In genomic region chr9:129491486-129491855, GRCh38 we compare ENCODE assay signal across 2 cellular contexts.
A peak's percentile ranks its signal among the peaks of the same experiment; 100 is the strongest.
TF ChIP-seq lines count a peak whose summit lies in the region.

No MANE protein-coding gene starts in this region.

TF ChIP-seq in K562, 482 proteins besides CTCF, POLR2A, EP300 and RAD21 (continued from another document and continues in another):
- TF ChIP-seq, protein P1, sequence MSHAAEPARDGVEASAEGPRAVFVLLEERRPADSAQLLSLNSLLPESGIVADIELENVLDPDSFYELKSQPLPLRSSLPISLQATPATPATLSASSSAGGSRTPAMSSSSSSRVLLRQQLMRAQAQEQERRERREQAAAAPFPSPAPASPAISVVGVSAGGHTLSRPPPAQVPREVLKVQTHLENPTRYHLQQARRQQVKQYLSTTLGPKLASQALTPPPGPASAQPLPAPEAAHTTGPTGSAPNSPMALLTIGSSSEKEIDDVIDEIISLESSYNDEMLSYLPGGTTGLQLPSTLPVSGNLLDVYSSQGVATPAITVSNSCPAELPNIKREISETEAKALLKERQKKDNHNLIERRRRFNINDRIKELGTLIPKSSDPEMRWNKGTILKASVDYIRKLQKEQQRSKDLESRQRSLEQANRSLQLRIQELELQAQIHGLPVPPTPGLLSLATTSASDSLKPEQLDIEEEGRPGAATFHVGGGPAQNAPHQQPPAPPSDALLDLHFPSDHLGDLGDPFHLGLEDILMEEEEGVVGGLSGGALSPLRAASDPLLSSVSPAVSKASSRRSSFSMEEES (CRISPR knock-in tag; IDR thresholded peaks at IDR 0.05) = peak; percentile 80
- TF ChIP-seq, protein P2, sequence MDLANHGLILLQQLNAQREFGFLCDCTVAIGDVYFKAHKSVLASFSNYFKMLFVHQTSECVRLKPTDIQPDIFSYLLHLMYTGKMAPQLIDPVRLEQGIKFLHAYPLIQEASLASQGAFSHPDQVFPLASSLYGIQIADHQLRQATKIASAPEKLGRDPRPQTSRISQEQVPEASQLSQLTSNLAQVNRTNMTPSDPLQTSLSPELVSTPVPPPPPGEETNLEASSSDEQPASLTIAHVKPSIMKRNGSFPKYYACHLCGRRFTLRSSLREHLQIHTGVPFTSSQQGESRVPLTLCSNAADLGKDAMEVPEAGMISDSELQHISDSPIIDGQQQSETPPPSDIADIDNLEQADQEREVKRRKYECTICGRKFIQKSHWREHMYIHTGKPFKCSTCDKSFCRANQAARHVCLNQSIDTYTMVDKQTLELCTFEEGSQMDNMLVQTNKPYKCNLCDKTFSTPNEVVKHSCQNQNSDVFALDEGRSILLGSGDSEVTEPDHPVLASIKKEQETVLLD (IDR thresholded peaks at IDR 0.05) = no peak
- TF ChIP-seq POLR2G (IDR thresholded peaks at IDR 0.05; ENCODE audit: low read depth, low read length) (peak; percentile 52; the same call in 1 of the 2 replicates), EZH2 (IDR thresholded peaks at IDR 0.05; ENCODE audit: borderline replicate concordance, low read depth, low read length) (no peak), CHD4 (IDR thresholded peaks at IDR 0.05; ENCODE audit: insufficient read depth, insufficient replicate concordance, low read depth, low read length, poor library complexity, severe bottlenecking) (no peak), PHF8 (IDR thresholded peaks at IDR 0.05; ENCODE audit: borderline replicate concordance, low read length) (no peak), RAD51 (IDR thresholded peaks at IDR 0.05; ENCODE audit: borderline replicate concordance, low read depth) (peak; percentile 65; the same call in 1 of the 2 replicates), MAZ (CRISPR knock-in tag; conservative IDR thresholded peaks at IDR 0.05 in 1 of 2, IDR thresholded peaks at IDR 0.05 in 1 of 2) (peak in 1 of 2 experiments; percentile 33; a peak in 1 of 4 replicates)
- TF ChIP-seq, protein P3, sequence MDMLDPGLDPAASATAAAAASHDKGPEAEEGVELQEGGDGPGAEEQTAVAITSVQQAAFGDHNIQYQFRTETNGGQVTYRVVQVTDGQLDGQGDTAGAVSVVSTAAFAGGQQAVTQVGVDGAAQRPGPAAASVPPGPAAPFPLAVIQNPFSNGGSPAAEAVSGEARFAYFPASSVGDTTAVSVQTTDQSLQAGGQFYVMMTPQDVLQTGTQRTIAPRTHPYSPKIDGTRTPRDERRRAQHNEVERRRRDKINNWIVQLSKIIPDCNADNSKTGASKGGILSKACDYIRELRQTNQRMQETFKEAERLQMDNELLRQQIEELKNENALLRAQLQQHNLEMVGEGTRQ (CRISPR knock-in tag; IDR thresholded peaks at IDR 0.05) = peak; percentile 81

TF ChIP-seq in HepG2, 621 proteins besides CTCF, POLR2A, EP300 and RAD21:
- TF ChIP-seq BCLAF1 (IDR thresholded peaks at IDR 0.05) (no peak), KDM5B (CRISPR knock-in tag; IDR thresholded peaks at IDR 0.05; ENCODE audit: borderline replicate concordance) (0 out of 2 replicates have a peak, but pooled peaks have one; percentile 31), FOXA3 (CRISPR knock-in tag; IDR thresholded peaks at IDR 0.05) (0 out of 2 replicates have a peak, but pooled peaks have one; percentile 34), PLRG1 (conservative IDR thresholded peaks at IDR 0.05) (no peak), ELF3 (CRISPR knock-in tag; IDR thresholded peaks at IDR 0.05) (peak; percentile 29; the same call in 1 of the 2 replicates), RARA (CRISPR knock-in tag; IDR thresholded peaks at IDR 0.05) (0 out of 2 replicates have a peak, but pooled peaks have one; percentile 29), ZSCAN12 (CRISPR knock-in tag; IDR thresholded peaks at IDR 0.05) (no peak), RBFOX2 (IDR thresholded peaks at IDR 0.05; ENCODE audit: low read depth, low read length) (no peak), BHLHE40 (IDR thresholded peaks at IDR 0.05; ENCODE audit: low read length) (peak; percentile 69), ZBTB38 (CRISPR knock-in tag; IDR thresholded peaks at IDR 0.05) (peak; percentile 99), FOXA1 (IDR thresholded peaks at IDR 0.05) (no peak), FOXA1 (CRISPR knock-in tag; IDR thresholded peaks at IDR 0.05) (peak; percentile 44; the same call in 1 of the 2 replicates), SALL1 (CRISPR knock-in tag; IDR thresholded peaks at IDR 0.05) (peak; percentile 25; the same call in 1 of the 2 replicates), ZNF781 (CRISPR knock-in tag; IDR thresholded peaks at IDR 0.05; ENCODE audit: borderline replicate concordance, not compliant biosample characterization) (no peak), SAP130 (CRISPR knock-in tag; IDR thresholded peaks at IDR 0.05; ENCODE audit: low read depth) (peak; percentile 56), GABPB1 (CRISPR knock-in tag; IDR thresholded peaks at IDR 0.05) (peak; percentile 18; the same call in 1 of the 2 replicates)
- TF ChIP-seq, protein P3 (IDR thresholded peaks at IDR 0.05; ENCODE audit: low read depth, low read length) = no peak
- TF ChIP-seq, protein P3 (CRISPR knock-in tag; IDR thresholded peaks at IDR 0.05; ENCODE audit: borderline replicate concordance) = peak; percentile 32; the same call in 1 of the 2 replicates
- TF ChIP-seq, protein P4, sequence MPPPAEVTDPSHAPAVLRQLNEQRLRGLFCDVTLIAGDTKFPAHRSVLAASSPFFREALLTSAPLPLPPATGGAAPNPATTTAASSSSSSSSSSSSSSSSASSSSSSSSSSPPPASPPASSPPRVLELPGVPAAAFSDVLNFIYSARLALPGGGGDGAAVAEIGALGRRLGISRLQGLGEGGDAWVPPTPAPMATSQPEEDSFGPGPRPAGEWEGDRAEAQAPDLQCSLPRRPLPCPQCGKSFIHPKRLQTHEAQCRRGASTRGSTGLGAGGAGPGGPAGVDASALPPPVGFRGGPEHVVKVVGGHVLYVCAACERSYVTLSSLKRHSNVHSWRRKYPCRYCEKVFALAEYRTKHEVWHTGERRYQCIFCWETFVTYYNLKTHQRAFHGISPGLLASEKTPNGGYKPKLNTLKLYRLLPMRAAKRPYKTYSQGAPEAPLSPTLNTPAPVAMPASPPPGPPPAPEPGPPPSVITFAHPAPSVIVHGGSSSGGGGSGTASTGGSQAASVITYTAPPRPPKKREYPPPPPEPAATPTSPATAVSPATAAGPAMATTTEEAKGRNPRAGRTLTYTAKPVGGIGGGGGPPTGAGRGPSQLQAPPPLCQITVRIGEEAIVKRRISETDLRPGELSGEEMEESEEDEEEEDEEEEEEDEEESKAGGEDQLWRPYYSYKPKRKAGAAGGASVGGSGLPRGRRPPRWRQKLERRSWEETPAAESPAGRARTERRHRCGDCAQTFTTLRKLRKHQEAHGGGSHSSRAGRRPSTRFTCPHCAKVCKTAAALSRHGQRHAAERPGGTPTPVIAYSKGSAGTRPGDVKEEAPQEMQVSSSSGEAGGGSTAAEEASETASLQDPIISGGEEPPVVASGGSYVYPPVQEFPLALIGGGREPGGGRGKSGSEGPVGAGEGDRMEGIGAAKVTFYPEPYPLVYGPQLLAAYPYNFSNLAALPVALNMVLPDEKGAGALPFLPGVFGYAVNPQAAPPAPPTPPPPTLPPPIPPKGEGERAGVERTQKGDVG (CRISPR knock-in tag; IDR thresholded peaks at IDR 0.05; ENCODE audit: borderline replicate concordance) = peak; percentile 37; the same call in 1 of the 2 replicates
- TF ChIP-seq, protein P5, sequence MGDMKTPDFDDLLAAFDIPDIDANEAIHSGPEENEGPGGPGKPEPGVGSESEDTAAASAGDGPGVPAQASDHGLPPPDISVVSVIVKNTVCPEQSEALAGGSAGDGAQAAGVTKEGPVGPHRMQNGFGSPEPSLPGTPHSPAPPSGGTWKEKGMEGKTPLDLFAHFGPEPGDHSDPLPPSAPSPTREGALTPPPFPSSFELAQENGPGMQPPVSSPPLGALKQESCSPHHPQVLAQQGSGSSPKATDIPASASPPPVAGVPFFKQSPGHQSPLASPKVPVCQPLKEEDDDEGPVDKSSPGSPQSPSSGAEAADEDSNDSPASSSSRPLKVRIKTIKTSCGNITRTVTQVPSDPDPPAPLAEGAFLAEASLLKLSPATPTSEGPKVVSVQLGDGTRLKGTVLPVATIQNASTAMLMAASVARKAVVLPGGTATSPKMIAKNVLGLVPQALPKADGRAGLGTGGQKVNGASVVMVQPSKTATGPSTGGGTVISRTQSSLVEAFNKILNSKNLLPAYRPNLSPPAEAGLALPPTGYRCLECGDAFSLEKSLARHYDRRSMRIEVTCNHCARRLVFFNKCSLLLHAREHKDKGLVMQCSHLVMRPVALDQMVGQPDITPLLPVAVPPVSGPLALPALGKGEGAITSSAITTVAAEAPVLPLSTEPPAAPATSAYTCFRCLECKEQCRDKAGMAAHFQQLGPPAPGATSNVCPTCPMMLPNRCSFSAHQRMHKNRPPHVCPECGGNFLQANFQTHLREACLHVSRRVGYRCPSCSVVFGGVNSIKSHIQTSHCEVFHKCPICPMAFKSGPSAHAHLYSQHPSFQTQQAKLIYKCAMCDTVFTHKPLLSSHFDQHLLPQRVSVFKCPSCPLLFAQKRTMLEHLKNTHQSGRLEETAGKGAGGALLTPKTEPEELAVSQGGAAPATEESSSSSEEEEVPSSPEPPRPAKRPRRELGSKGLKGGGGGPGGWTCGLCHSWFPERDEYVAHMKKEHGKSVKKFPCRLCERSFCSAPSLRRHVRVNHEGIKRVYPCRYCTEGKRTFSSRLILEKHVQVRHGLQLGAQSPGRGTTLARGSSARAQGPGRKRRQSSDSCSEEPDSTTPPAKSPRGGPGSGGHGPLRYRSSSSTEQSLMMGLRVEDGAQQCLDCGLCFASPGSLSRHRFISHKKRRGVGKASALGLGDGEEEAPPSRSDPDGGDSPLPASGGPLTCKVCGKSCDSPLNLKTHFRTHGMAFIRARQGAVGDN (CRISPR knock-in tag; IDR thresholded peaks at IDR 0.05) = peak; percentile 78
- TF ChIP-seq, protein P6, sequence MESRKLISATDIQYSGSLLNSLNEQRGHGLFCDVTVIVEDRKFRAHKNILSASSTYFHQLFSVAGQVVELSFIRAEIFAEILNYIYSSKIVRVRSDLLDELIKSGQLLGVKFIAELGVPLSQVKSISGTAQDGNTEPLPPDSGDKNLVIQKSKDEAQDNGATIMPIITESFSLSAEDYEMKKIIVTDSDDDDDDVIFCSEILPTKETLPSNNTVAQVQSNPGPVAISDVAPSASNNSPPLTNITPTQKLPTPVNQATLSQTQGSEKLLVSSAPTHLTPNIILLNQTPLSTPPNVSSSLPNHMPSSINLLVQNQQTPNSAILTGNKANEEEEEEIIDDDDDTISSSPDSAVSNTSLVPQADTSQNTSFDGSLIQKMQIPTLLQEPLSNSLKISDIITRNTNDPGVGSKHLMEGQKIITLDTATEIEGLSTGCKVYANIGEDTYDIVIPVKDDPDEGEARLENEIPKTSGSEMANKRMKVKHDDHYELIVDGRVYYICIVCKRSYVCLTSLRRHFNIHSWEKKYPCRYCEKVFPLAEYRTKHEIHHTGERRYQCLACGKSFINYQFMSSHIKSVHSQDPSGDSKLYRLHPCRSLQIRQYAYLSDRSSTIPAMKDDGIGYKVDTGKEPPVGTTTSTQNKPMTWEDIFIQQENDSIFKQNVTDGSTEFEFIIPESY (CRISPR knock-in tag; IDR thresholded peaks at IDR 0.05) = peak; percentile 76; the same call in 1 of the 2 replicates
- TF ChIP-seq, protein P7, sequence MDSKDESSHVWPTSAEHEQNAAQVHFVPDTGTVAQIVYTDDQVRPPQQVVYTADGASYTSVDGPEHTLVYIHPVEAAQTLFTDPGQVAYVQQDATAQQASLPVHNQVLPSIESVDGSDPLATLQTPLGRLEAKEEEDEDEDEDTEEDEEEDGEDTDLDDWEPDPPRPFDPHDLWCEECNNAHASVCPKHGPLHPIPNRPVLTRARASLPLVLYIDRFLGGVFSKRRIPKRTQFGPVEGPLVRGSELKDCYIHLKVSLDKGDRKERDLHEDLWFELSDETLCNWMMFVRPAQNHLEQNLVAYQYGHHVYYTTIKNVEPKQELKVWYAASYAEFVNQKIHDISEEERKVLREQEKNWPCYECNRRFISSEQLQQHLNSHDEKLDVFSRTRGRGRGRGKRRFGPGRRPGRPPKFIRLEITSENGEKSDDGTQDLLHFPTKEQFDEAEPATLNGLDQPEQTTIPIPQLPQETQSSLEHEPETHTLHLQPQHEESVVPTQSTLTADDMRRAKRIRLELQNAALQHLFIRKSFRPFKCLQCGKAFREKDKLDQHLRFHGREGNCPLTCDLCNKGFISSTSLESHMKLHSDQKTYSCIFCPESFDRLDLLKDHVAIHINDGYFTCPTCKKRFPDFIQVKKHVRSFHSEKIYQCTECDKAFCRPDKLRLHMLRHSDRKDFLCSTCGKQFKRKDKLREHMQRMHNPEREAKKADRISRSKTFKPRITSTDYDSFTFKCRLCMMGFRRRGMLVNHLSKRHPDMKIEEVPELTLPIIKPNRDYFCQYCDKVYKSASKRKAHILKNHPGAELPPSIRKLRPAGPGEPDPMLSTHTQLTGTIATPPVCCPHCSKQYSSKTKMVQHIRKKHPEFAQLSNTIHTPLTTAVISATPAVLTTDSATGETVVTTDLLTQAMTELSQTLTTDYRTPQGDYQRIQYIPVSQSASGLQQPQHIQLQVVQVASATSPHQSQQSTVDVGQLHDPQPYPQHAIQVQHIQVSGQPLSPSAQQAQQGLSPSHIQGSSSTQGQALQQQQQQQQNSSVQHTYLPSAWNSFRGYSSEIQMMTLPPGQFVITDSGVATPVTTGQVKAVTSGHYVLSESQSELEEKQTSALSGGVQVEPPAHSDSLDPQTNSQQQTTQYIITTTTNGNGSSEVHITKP (CRISPR knock-in tag; IDR thresholded peaks at IDR 0.05; ENCODE audit: low read depth) = 0 out of 2 replicates have a peak, but pooled peaks have one; percentile 47
TF ChIP-seq in HepG2: peak in this region for 15.
